In the genomic region with DNA sequence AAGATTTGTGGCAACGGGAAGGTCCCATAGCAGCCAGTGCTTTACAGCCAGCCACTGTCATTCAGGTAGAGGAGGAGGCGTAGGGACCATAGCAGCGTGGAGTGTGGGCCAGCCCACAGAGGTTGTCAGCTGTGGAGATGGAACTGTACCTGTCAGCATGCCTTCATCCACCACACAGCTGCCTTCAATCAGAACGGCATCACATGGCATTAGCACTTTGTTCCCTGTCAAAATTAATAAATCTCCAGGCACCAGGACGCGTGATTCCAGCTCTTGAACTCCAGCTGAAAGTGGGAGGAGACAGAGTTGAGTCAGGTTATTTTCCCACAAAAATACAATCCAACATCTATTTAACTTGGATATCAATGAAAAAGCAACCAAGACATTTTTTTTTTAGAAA, we compare ENCODE assay signal across 21 cellular contexts.
"Had no signal": no experiment of that assay in that cellular context is flagged by ENCODE, and none has a peak within 500 bp of the region (broad histone marks: within the 10 kb centered on the region; RNA-seq: fewer than 3 reads in every experiment).

No MANE protein-coding gene starts in this region.

- H3K9me3 ChIP-seq: SJCRH30 had no signal

- H3K4me1 ChIP-seq: SJCRH30 had no signal

- FAIRE-seq: HepG2, K562 had no signal

- H3K4me3 ChIP-seq: K562, SJCRH30 had no signal

- H3K36me3 ChIP-seq: SJCRH30 had no signal

- DNase-seq: Kasumi-1, MM.1S, NCI-H1092 treated with DMSO at 0.1 percent for 48 hours, NCI-H1436, NCI-H187, NCI-H2029, NCI-H2081 treated with DMSO at 0.1 percent for 48 hours, NCI-H2171, NCI-H226, NCI-H446, NCI-H510A, NCI-H524 treated with DMSO at 0.1 percent for 48 hours, NCI-H69, NCI-H774, PC-3, SHP77, SJCRH30 had no signal

- H3K27me3 ChIP-seq: SJCRH30 had no signal

- H3K27ac ChIP-seq: KMS-11, RWPE1, SJCRH30 had no signal
